Comparison of ENCODE assay signal across 14 cellular contexts in genomic region chr22:19766235-19766505, GRCh38. TPM values are rescaled to one million over a fixed set of nuclear protein-coding genes. Genes with fewer than 3 reads are reported as not detected.
DNase-seq lines count a peak whose midpoint lies in the region; ATAC-seq and TF ChIP-seq lines count a peak whose summit lies in the region.
"Had no signal": no experiment of that assay in that cellular context is flagged by ENCODE, and none has a peak within 500 bp of the region (broad histone marks: within the 10 kb centered on the region; RNA-seq: fewer than 3 reads in every experiment).

No MANE protein-coding gene starts in this region.

- WGBS in esophagus squamous epithelium, 2 donors, result no CpG with 5 or more reads among the region's 36 CpGs

- no peaks in the 10 kb centered on the region for H3K36me3 Mint-ChIP-seq in stimulated activated memory B cell treated with anti-CD40 and anti-IgM and Interleukin-4, amounts not matched to agents 10 μg/mL and 1 μg/mL and 100 μg/mL, for 72 hours

- H3K9ac ChIP-seq in Loucy (ENCODE audit: low read depth, low read length, poor library complexity, severe bottlenecking), result peak overlapping the region; percentile 82

- ATAC-seq in stimulated activated memory B cell treated with anti-CD40 and anti-IgM and Interleukin-4, amounts not matched to agents 10 μg/mL and 1 μg/mL and 100 μg/mL, for 72 hours, result no peak

- H3K4me1 Mint-ChIP-seq in stimulated activated memory B cell treated with anti-CD40 and anti-IgM and Interleukin-4, amounts not matched to agents 10 μg/mL and 1 μg/mL and 100 μg/mL, for 72 hours, result peaks cover 29% of the 10 kb centered on the region

- H3K27me3 Mint-ChIP-seq in stimulated activated memory B cell treated with anti-CD40 and anti-IgM and Interleukin-4, amounts not matched to agents 10 μg/mL and 1 μg/mL and 100 μg/mL, for 72 hours, result peaks cover 91% of the 10 kb centered on the region

- no peaks in the 10 kb centered on the region for H3K4me1 ChIP-seq in Loucy (ENCODE audit: insufficient read depth, low read length, poor library complexity, severe bottlenecking)
- peaks cover 7 to 40% (median 11%) of the 10 kb centered on the region in 3 donors for H3K4me1 ChIP-seq in esophagus squamous epithelium
- H3K4me1 ChIP-seq: SJCRH30 had no signal

- H3K36me3 ChIP-seq in Loucy (ENCODE audit: insufficient read depth, low read length), result no peaks in the 10 kb centered on the region
- H3K36me3 ChIP-seq in esophagus squamous epithelium, result no peaks in the 10 kb centered on the region

- H3K27ac ChIP-seq in esophagus squamous epithelium (peak overlapping the region; percentile 36 to 70 (median 40)), skin epidermis (peak overlapping the region in 19 of 21 experiments; percentile 15 to 87 (median 61))
- H3K27ac ChIP-seq: 22Rv1, SJCRH30 had no signal

- DNase-seq in DMS53 (lab: John Stamatoyannopoulos, UW), result peak; percentile 28
- no peak for DNase-seq in DMS53 treated with DMSO at 0.1 percent for 48 hours (lab: John Stamatoyannopoulos, UW; ENCODE audit: unreplicated experiment)
- DNase-seq in esophagus squamous epithelium (lab: John Stamatoyannopoulos, UW), result no peak
- DNase-seq in D341Med (ENCODE audit: low spot score), result no peak
- DNase-seq in DMS114 treated with DMSO at 0.1 percent for 48 hours (lab: John Stamatoyannopoulos, UW; ENCODE audit: unreplicated experiment), result no peak
- DNase-seq: COR-L47; islet precursor cell; NCI-H2171; SJCRH30; stimulated activated CD4-positive, alpha-beta T cell treated with anti-CD3 and anti-CD28 coated beads, Interleukin-4, amount 100 ng/mL, for 24 hours had no signal

- H3K4me2 ChIP-seq in Loucy (ENCODE audit: low read depth, low read length, poor library complexity, severe bottlenecking), result peak overlapping the region; percentile 49

- intact Hi-C loops in esophagus squamous epithelium (cut with DNase I), result no loop called here

- H3K4me3 ChIP-seq in Loucy (ENCODE audit: low read length, poor library complexity, severe bottlenecking) (peak overlapping the region; percentile 72), esophagus squamous epithelium (peak overlapping the region; percentile 41 to 68 (median 49)), skin epidermis (peak overlapping the region; percentile 24 to 48 (median 40))
- H3K4me3 ChIP-seq: SJCRH30 had no signal

- H3K9me3 ChIP-seq in Loucy (ENCODE audit: insufficient read depth, low read depth, low read length), result no peaks in the 10 kb centered on the region
- no peaks in the 10 kb centered on the region for H3K9me3 ChIP-seq in esophagus squamous epithelium
- H3K9me3 ChIP-seq: SJCRH30 had no signal

- peaks cover 23% of the 10 kb centered on the region; the same call in 1 of the 2 replicates for H3K79me2 ChIP-seq in Loucy (ENCODE audit: insufficient read depth, low read length)

- no peak for TF ChIP-seq POLR2A in esophagus squamous epithelium (IDR thresholded peaks at IDR 0.05)

- H3K4me3 Mint-ChIP-seq in stimulated activated memory B cell treated with anti-CD40 and anti-IgM and Interleukin-4, amounts not matched to agents 10 μg/mL and 1 μg/mL and 100 μg/mL, for 72 hours, result no peak overlapping the region

- TF ChIP-seq CTCF in Loucy (conservative IDR thresholded peaks at IDR 0.05; ENCODE audit: low read length), result no peak
- no peak for TF ChIP-seq CTCF in esophagus squamous epithelium (IDR thresholded peaks at IDR 0.05)

- H3K27me3 ChIP-seq in Loucy (ENCODE audit: insufficient read depth, low read length, poor library complexity, severe bottlenecking) (no peaks in the 10 kb centered on the region), esophagus squamous epithelium (peaks cover 0 to 99% (median 4%) of the 10 kb centered on the region in 4 donors)
- H3K27me3 ChIP-seq: SJCRH30 had no signal

- no peaks in the 10 kb centered on the region for H4K20me1 ChIP-seq in Loucy (ENCODE audit: insufficient read depth, low read length, poor library complexity, severe bottlenecking)

- H3K9me2 ChIP-seq in Loucy (replicated peaks; ENCODE audit: low read depth, low read length), result no peaks in the 10 kb centered on the region

- no peak overlapping the region for H3K27ac Mint-ChIP-seq in stimulated activated memory B cell treated with anti-CD40 and anti-IgM and Interleukin-4, amounts not matched to agents 10 μg/mL and 1 μg/mL and 100 μg/mL, for 72 hours

- no peaks in the 10 kb centered on the region for H3F3A ChIP-seq in Loucy (ENCODE audit: low read depth)

- H2AFZ ChIP-seq in Loucy (ENCODE audit: low read length), result no peak overlapping the region

- no peaks in the 10 kb centered on the region for H3K9me3 Mint-ChIP-seq in stimulated activated memory B cell treated with anti-CD40 and anti-IgM and Interleukin-4, amounts not matched to agents 10 μg/mL and 1 μg/mL and 100 μg/mL, for 72 hours

RNA-seq across cellular contexts. Expression of gene TBX1, which starts 5.6 kb away (rescaled TPM):
- total RNA-seq in esophagus squamous epithelium, result 1 to 10 TPM in 1 of 4 donors, under 1 TPM in 3; 0.18 to 4.4 (median 0.26) TPM

RNA-seq across cellular contexts. Expression of gene GP1BB, which starts 42.8 kb away (rescaled TPM):
- total RNA-seq in esophagus squamous epithelium, result 10 to 100 TPM in 1 of 4 donors, 1 to 10 TPM in 3; 4.8 to 40.0 (median 9.7) TPM

RNA-seq across cellular contexts. Expression of gene SEPTIN5, which starts 51.9 kb away (rescaled TPM):
- total RNA-seq in esophagus squamous epithelium, result 10 to 100 TPM; 19.8 to 69.7 (median 36.3) TPM
